ENCODE assay signal across 8 cellular contexts in genomic region chr7:151226875-151227782, GRCh38. TPM values are rescaled to one million over a fixed set of nuclear protein-coding genes. Genes with fewer than 3 reads are reported as not detected.
A peak's percentile ranks its signal among the peaks of the same experiment; 100 is the strongest.
DNase-seq lines count a peak whose midpoint lies in the region; ATAC-seq and TF ChIP-seq lines count a peak whose summit lies in the region.

TSS of gene ABCF2 (minus strand) at chr7:151227205. CDS start at chr7:151226458, 747 bp downstream.

- H3K23ac ChIP-seq in H9 (ENCODE audit: insufficient read length, low read depth, low read length), result no peak within 1 kb of the TSS

- no peaks in the 10 kb centered on the region; the same call in 1 of the 2 replicates for H3K4me1 ChIP-seq in H9 (ENCODE audit: insufficient read depth, low read length)

- H3K56ac ChIP-seq in H9 (ENCODE audit: insufficient read length, low read depth, low read length), result no peak within 1 kb of the TSS

- no peak within 1 kb of the TSS for H4K91ac ChIP-seq in H9 (ENCODE audit: insufficient read length, low read depth, low read length)

- H3K27me3 Mint-ChIP-seq in H9 (ENCODE audit: low read depth), result no peaks in the 10 kb centered on the region; the same call in 1 of the 2 replicates
- peaks cover 3% of the 10 kb centered on the region for H3K27me3 Mint-ChIP-seq in nephron progenitor cell (ENCODE audit: low read depth, poor library complexity)
- H3K27me3 Mint-ChIP-seq in stimulated activated naive CD8-positive, alpha-beta T cell treated with anti-CD3 and anti-CD28 coated beads, Interleukin-15, amount 100 ng/mL, for 72 hours, result no peaks in the 10 kb centered on the region

- no peak within 1 kb of the TSS for H2BK15ac ChIP-seq in H9 (ENCODE audit: low read depth, low read length)

- peaks cover 3% of the 10 kb centered on the region; the same call in 1 of the 2 replicates for H3K79me2 ChIP-seq in H9 (ENCODE audit: insufficient read depth, low read length)

- no peak within 1 kb of the TSS for H2BK12ac ChIP-seq in H9 (ENCODE audit: insufficient read length, low read depth, low read length)

- H3K4me1 Mint-ChIP-seq in H9 (peaks cover 30 to 34% of the 10 kb centered on the region in 2 experiments), nephron progenitor cell (peaks cover 50% of the 10 kb centered on the region)
- H3K4me1 Mint-ChIP-seq in stimulated activated naive CD8-positive, alpha-beta T cell treated with anti-CD3 and anti-CD28 coated beads, Interleukin-15, amount 100 ng/mL, for 72 hours, result peaks cover 53% of the 10 kb centered on the region

- H2BK120ac ChIP-seq in H9 (ENCODE audit: low read depth, low read length, poor library complexity, severe bottlenecking), result no peak within 1 kb of the TSS

- peaks cover 10% of the 10 kb centered on the region for H3K23me2 ChIP-seq in H9 (ENCODE audit: insufficient read length, low read depth, low read length, poor library complexity, severe bottlenecking)

- no peaks in the 10 kb centered on the region for H4K20me1 ChIP-seq in H9 (ENCODE audit: control insufficient read depth, insufficient read depth, insufficient read length)

- H3K27me3 ChIP-seq in H9 (ENCODE audit: insufficient read depth, low read length) (no peaks in the 10 kb centered on the region), MG63 (no peaks in the 10 kb centered on the region)

- H3K18ac ChIP-seq in H9 (ENCODE audit: insufficient read length, low read depth, low read length), result peak within 1 kb of the TSS; percentile 72

- H3K27ac Mint-ChIP-seq in H9, result peak within 1 kb of the TSS; percentile 98 to 99 (median 98)
- peak within 1 kb of the TSS; percentile 98 for H3K27ac Mint-ChIP-seq in nephron progenitor cell
- peak within 1 kb of the TSS; percentile 97 to 98 for H3K27ac Mint-ChIP-seq in stimulated activated naive CD8-positive, alpha-beta T cell treated with anti-CD3 and anti-CD28 coated beads, Interleukin-15, amount 100 ng/mL, for 72 hours

- peak; percentile 100 for ATAC-seq in stimulated activated naive CD8-positive, alpha-beta T cell treated with anti-CD3 and anti-CD28 coated beads, Interleukin-15, amount 100 ng/mL, for 72 hours

- H3K4me3 ChIP-seq in MG63 (peak within 1 kb of the TSS; percentile 74), fibroblast of the aortic adventitia (ENCODE audit: low read depth, low read length) (peak within 1 kb of the TSS; percentile 90)

- H4K5ac ChIP-seq in H9 (ENCODE audit: insufficient read length, low read depth, low read length), result no peak within 1 kb of the TSS

- TF ChIP-seq CTCF in H9 (conservative IDR thresholded peaks at IDR 0.05), result no peak; the same call in 2 of the 3 replicates
- no peak for TF ChIP-seq CTCF in fibroblast of the aortic adventitia (IDR thresholded peaks at IDR 0.05; ENCODE audit: insufficient read depth, low read length)
- no peak for TF ChIP-seq CTCF in nephron progenitor cell (IDR thresholded peaks at IDR 0.05)

- peak within 1 kb of the TSS; percentile 77 for H3K4me2 ChIP-seq in H9 (ENCODE audit: insufficient read depth, insufficient read length, low read length)

- H3K4me3 Mint-ChIP-seq in H9, result peak within 1 kb of the TSS; percentile 97 to 98
- peak within 1 kb of the TSS; percentile 95 for H3K4me3 Mint-ChIP-seq in nephron progenitor cell
- H3K4me3 Mint-ChIP-seq in stimulated activated naive CD8-positive, alpha-beta T cell treated with anti-CD3 and anti-CD28 coated beads, Interleukin-15, amount 100 ng/mL, for 72 hours, result peak within 1 kb of the TSS; percentile 97 to 100

- no peak within 1 kb of the TSS for H3K14ac ChIP-seq in H9 (ENCODE audit: insufficient read depth, low read length)

- H3T11ph ChIP-seq in H9 (ENCODE audit: low read length), result no peak within 1 kb of the TSS

- no peak within 1 kb of the TSS for H2AK5ac ChIP-seq in H9 (ENCODE audit: insufficient read length, low read length)

- H2BK20ac ChIP-seq in H9 (ENCODE audit: low read depth, low read length, poor library complexity, severe bottlenecking), result no peak within 1 kb of the TSS

- H4K8ac ChIP-seq in H9 (replicated peaks; ENCODE audit: insufficient read length, low read depth, low read length), result no peak within 1 kb of the TSS

- H3K9me3 Mint-ChIP-seq in H9 (no peaks in the 10 kb centered on the region), nephron progenitor cell (no peaks in the 10 kb centered on the region)
- no peaks in the 10 kb centered on the region for H3K9me3 Mint-ChIP-seq in stimulated activated naive CD8-positive, alpha-beta T cell treated with anti-CD3 and anti-CD28 coated beads, Interleukin-15, amount 100 ng/mL, for 72 hours

- DNase-seq in ELR (ENCODE audit: low read depth) (peak; percentile 98), H9 (peak; percentile 99), MG63 (peak; percentile 97), SHP77 treated with DMSO at 0.1 percent for 48 hours (lab: John Stamatoyannopoulos, UW) (peak; percentile 92), fibroblast of the aortic adventitia (ENCODE audit: low read depth) (peak; percentile 99), nephron progenitor cell (peak; percentile 99)
- peak; percentile 100 for DNase-seq in activated effector memory CD4-positive, alpha-beta T cell treated with anti-CD3 and anti-CD28 coated beads, Interleukin-2, amount 50 U/mL, for 16 hours
- peak; percentile 94 to 96 for DNase-seq in stimulated activated naive CD8-positive, alpha-beta T cell treated with anti-CD3 and anti-CD28 coated beads, Interleukin-15, amount 100 ng/mL, for 72 hours

- H3K36me3 ChIP-seq in MG63, result peaks cover 16% of the 10 kb centered on the region

- H3K36me3 Mint-ChIP-seq in H9 (ENCODE audit: insufficient read depth in 1 of 3, low read depth in 3 of 3), result peaks cover 25 to 41% (median 33%) of the 10 kb centered on the region in 3 experiments; a peak in 6 of 7 replicates
- H3K36me3 Mint-ChIP-seq in nephron progenitor cell (ENCODE audit: low read depth), result peaks cover 27% of the 10 kb centered on the region

- no CpG with 5 or more reads among the region's 68 CpGs for WGBS in H9 (ENCODE audit: extremely low coverage, insufficient read length, low lambda C conversion rate)

- no peak within 1 kb of the TSS for H3K4ac ChIP-seq in H9 (ENCODE audit: low read depth, low read length)

- no peaks in the 10 kb centered on the region for H3K9me3 ChIP-seq in H9 (ENCODE audit: control insufficient read depth, low read depth, low read length)
- H3K9me3 ChIP-seq in MG63, result no peaks in the 10 kb centered on the region

- peak within 1 kb of the TSS; percentile 73 for H3K27ac ChIP-seq in H9 (ENCODE audit: insufficient read length, low read depth, low read length)

- H2AFZ ChIP-seq in H9 (ENCODE audit: low read length), result peak within 1 kb of the TSS; percentile 71

- no peak within 1 kb of the TSS for H2BK5ac ChIP-seq in H9 (ENCODE audit: insufficient read length, low read length)

- no peaks in the 10 kb centered on the region for H3K79me1 ChIP-seq in H9 (ENCODE audit: insufficient read depth, low read depth, low read length, poor library complexity, severe bottlenecking)

- H3K9ac ChIP-seq in H9 (ENCODE audit: extremely low read depth, insufficient read length, low read length), result peak within 1 kb of the TSS; percentile 78

RNA-seq across cellular contexts. Expression of gene ABCF2, which starts in this region (rescaled TPM):
- total RNA-seq in H9 (2021), result 70.1 and 70.5 TPM in 2 replicates
- total RNA-seq in MG63 (2014; rRNA removed; shearing (Covaris generic); ENCODE audit: low replicate concordance), result 48.4 and 75.0 TPM in 2 replicates
- total RNA-seq in fibroblast of the aortic adventitia (ENCODE audit: low replicate concordance), result 18.8 and 50.9 TPM in 2 replicates

Comparison
In these comparisons a context has a peak if more than half of its experiments do, and no peak if none do; other contexts are left out.
1. Peak in every context shown above with its lines: DNase-seq, ATAC-seq, H3K4me3 ChIP-seq and H3K27ac ChIP-seq.